ENCODE assay signal across 1 cellular context in the genomic region with DNA sequence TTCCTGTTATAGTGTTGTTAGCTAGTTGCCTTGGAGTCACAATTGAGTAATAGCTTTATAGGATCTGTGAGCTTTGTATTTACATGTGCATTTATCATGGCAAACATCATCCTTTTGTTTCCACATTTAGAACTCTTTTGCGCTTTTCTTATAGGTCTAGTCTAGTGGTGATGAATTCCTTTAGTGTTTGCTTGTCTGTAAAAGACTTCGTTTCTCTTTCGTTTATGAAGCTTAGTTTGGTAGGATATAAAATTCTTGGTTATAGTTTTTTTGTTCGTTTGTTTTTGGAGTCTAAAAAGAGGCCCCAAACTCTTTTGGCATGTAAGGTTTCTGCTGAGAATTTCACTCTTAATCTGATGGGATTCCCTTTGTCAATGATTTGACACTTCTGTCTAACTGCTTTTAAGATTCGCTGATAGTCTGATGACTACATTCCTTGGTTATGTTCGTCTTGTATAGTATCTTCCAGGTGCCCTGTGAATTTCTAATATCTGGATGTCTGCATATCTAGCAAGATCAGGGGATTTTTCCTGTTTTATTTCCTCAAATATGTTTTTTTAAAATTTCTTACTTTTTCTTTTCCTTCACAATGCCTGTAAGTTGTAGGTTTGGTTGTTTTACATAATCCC.
TF ChIP-seq lines count a peak whose summit lies in the region.

No MANE protein-coding gene starts in this region.

TF ChIP-seq in WTC11, 78 proteins besides CTCF, POLR2A, EP300 and RAD21 (continued from another document):
- TF ChIP-seq, protein P1, sequence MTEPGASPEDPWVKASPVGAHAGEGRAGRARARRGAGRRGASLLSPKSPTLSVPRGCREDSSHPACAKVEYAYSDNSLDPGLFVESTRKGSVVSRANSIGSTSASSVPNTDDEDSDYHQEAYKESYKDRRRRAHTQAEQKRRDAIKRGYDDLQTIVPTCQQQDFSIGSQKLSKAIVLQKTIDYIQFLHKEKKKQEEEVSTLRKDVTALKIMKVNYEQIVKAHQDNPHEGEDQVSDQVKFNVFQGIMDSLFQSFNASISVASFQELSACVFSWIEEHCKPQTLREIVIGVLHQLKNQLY (CRISPR knock-in tag; IDR thresholded peaks at IDR 0.05), result no peak
- no peak for TF ChIP-seq NFE2L1 (CRISPR knock-in tag; IDR thresholded peaks at IDR 0.05)
- TF ChIP-seq, protein P2, sequence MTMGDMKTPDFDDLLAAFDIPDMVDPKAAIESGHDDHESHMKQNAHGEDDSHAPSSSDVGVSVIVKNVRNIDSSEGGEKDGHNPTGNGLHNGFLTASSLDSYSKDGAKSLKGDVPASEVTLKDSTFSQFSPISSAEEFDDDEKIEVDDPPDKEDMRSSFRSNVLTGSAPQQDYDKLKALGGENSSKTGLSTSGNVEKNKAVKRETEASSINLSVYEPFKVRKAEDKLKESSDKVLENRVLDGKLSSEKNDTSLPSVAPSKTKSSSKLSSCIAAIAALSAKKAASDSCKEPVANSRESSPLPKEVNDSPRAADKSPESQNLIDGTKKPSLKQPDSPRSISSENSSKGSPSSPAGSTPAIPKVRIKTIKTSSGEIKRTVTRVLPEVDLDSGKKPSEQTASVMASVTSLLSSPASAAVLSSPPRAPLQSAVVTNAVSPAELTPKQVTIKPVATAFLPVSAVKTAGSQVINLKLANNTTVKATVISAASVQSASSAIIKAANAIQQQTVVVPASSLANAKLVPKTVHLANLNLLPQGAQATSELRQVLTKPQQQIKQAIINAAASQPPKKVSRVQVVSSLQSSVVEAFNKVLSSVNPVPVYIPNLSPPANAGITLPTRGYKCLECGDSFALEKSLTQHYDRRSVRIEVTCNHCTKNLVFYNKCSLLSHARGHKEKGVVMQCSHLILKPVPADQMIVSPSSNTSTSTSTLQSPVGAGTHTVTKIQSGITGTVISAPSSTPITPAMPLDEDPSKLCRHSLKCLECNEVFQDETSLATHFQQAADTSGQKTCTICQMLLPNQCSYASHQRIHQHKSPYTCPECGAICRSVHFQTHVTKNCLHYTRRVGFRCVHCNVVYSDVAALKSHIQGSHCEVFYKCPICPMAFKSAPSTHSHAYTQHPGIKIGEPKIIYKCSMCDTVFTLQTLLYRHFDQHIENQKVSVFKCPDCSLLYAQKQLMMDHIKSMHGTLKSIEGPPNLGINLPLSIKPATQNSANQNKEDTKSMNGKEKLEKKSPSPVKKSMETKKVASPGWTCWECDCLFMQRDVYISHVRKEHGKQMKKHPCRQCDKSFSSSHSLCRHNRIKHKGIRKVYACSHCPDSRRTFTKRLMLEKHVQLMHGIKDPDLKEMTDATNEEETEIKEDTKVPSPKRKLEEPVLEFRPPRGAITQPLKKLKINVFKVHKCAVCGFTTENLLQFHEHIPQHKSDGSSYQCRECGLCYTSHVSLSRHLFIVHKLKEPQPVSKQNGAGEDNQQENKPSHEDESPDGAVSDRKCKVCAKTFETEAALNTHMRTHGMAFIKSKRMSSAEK (CRISPR knock-in tag; IDR thresholded peaks at IDR 0.05; ENCODE audit: borderline replicate concordance), result no peak
- TF ChIP-seq E2F4 (CRISPR knock-in tag; IDR thresholded peaks at IDR 0.05; ENCODE audit: borderline replicate concordance, low read depth), result no peak
- TF ChIP-seq GTF2I (CRISPR knock-in tag; conservative IDR thresholded peaks at IDR 0.05), result no peak
- TF ChIP-seq, protein P3, sequence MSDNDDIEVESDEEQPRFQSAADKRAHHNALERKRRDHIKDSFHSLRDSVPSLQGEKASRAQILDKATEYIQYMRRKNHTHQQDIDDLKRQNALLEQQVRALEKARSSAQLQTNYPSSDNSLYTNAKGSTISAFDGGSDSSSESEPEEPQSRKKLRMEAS (CRISPR knock-in tag; IDR thresholded peaks at IDR 0.05), result no peak
